In the genomic region with DNA sequence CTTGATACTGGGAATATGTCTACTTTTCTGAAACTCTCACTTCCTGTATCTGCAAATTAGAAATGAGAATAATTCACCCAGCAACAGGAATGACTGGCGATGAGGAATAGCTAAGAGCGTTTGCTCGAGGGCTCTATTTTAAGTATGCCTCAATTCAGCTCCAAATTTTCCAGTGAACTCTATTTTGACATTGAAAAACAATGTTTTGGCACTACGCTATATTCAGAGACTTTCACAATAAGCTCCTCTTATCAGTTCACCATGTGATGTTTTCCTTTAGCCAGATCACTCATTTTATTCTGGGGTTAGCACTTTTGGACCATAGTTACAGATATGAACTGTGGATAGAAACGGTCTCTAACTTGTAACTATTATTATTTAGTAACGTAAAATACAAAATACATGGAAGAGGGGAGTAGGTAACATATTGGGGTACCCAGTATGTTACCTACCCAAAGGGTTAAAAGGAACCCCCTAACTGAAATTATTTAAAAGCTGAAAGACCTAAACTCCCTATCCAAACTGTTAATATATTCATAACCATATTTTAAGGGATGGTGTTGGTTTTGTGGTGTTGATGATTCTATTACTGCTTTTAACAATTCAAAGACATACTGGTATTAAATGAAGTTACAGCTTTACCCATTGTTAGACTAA, we compare ENCODE assay signal across 18 cellular contexts. TPM values are rescaled to one million over a fixed set of nuclear protein-coding genes. Genes with fewer than 3 reads are reported as not detected.
DNase-seq lines count a peak whose midpoint lies in the region; ATAC-seq, FAIRE-seq and TF ChIP-seq lines count a peak whose summit lies in the region.
"Had no signal": no experiment of that assay in that cellular context is flagged by ENCODE, and none has a peak within 500 bp of the region (broad histone marks: within the 10 kb centered on the region; RNA-seq: fewer than 3 reads in every experiment).

No MANE protein-coding gene starts in this region.

- H3K9me3 Mint-ChIP-seq in activated T-helper 17 cell treated with anti-CD3 and anti-CD28 coated beads, Interleukin-2, amount 50 U/mL, for 72 hours: no peaks in the 10 kb centered on the region
- H3K9me3 Mint-ChIP-seq: activated CD4-positive, alpha-beta memory T cell treated with anti-CD3 and anti-CD28 coated beads for 36 hours; activated T-helper 2 cell treated with anti-CD3 and anti-CD28 coated beads, Interferon-gamma antibody, Interleukin-2, Interleukin-4, amounts not matched to agents 10 μg/mL and 5 μg/mL and 100 μg/mL, durations not matched to agents 14 hours and 24 hours and 36 hours; T-helper 2 cell treated with Interferon-gamma antibody and Interleukin-4, amounts not matched to agents 5 μg/mL and 100 μg/mL, for 36 hours had no signal

- no peak for TF ChIP-seq CTCF in GM12878 (IDR thresholded peaks at IDR 0.05 in 2 of 3, conservative IDR thresholded peaks at IDR 0.05 in 1 of 3; ENCODE audit: control insufficient read depth in 2 of 3, extremely low read depth in 1 of 3, insufficient read depth in 1 of 3, low read depth in 3 of 3, low read length in 3 of 3)
- no peak for TF ChIP-seq CTCF in fibroblast of villous mesenchyme (IDR thresholded peaks at IDR 0.05; ENCODE audit: insufficient read depth, low read depth, low read length)
- TF ChIP-seq CTCF in tibial nerve (IDR thresholded peaks at IDR 0.05): no peak

- SMC1A ChIA-PET in GM12878 (lab: Charles Lee; ENCODE audit: uncharacterized antibody, unreplicated experiment): no interaction called here

- BruUV-seq in GM12878 (replicated peaks; lab: Mats Ljungman, UMichigan): no TSS peak

- no peak overlapping the region for H3K9ac ChIP-seq in GM12878 (ENCODE audit: control insufficient read depth, insufficient read depth, low read length)

- no peak for ATAC-seq in GM12878
- ATAC-seq in activated T-helper 17 cell treated with anti-CD3 and anti-CD28 coated beads, Interleukin-2, amount 50 U/mL, for 72 hours (replicated peaks): no peak
- no peak for ATAC-seq in HG03460 (IDR thresholded peaks at IDR 0.05; ENCODE audit: unreplicated experiment)

- no peak overlapping the region for H3K4me3 Mint-ChIP-seq in activated T-helper 17 cell treated with anti-CD3 and anti-CD28 coated beads, Interleukin-2, amount 50 U/mL, for 72 hours
- H3K4me3 Mint-ChIP-seq: activated CD4-positive, alpha-beta memory T cell treated with anti-CD3 and anti-CD28 coated beads for 36 hours; T-helper 2 cell treated with Interferon-gamma antibody and Interleukin-4, amounts not matched to agents 5 μg/mL and 100 μg/mL, for 36 hours had no signal

- no peaks in the 10 kb centered on the region for H3K27me3 Mint-ChIP-seq in activated T-helper 17 cell treated with anti-CD3 and anti-CD28 coated beads, Interleukin-2, amount 50 U/mL, for 72 hours
- H3K27me3 Mint-ChIP-seq: activated CD4-positive, alpha-beta memory T cell treated with anti-CD3 and anti-CD28 coated beads for 36 hours had no signal

- no peaks in the 10 kb centered on the region for H4K20me1 ChIP-seq in GM12878 (ENCODE audit: control insufficient read depth, insufficient read depth)

- TF ChIP-seq POLR2A in GM12878 (IDR thresholded peaks at IDR 0.05; ENCODE audit: low read depth, low read length) (no peak), tibial nerve (IDR thresholded peaks at IDR 0.05) (no peak)

- no peaks in the 10 kb centered on the region for H3K79me2 ChIP-seq in GM12878 (ENCODE audit: control insufficient read depth, insufficient read depth, low read length)

- POLR2A ChIA-PET in GM12878 (lab: Charles Lee): no interaction called here

- no peaks in the 10 kb centered on the region for H3K27me3 ChIP-seq in GM12878 (replicated peaks in 1 of 2; ENCODE audit: control insufficient read depth in 2 of 2, insufficient read depth in 2 of 2, low read length in 1 of 2)
- no peaks in the 10 kb centered on the region for H3K27me3 ChIP-seq in muscle layer of duodenum (ENCODE audit: low read depth, low read length)
- no peaks in the 10 kb centered on the region for H3K27me3 ChIP-seq in tibial nerve
- H3K27me3 ChIP-seq: neutrophil had no signal

- H3K4me3 ChIP-seq in GM12878 (no peak overlapping the region), fibroblast of villous mesenchyme (ENCODE audit: low read depth, low read length) (no peak overlapping the region), muscle layer of duodenum (ENCODE audit: low read depth in 1 of 2, low read length in 2 of 2) (no peak overlapping the region), tibial nerve (no peak overlapping the region)

- H3K4me1 ChIP-seq in GM12878 (ENCODE audit: control insufficient read depth, insufficient read depth, low read length) (no peaks in the 10 kb centered on the region), muscle layer of duodenum (ENCODE audit: control insufficient read depth in 1 of 2, insufficient read depth in 2 of 2, low read length in 2 of 2) (peaks cover 13 to 18% of the 10 kb centered on the region in 2 donors), tibial nerve (peaks cover 0 to 58% (median 2%) of the 10 kb centered on the region in 4 donors)

- intact Hi-C loops in GM12878 (cut with micrococcal nuclease; ENCODE audit: unreplicated experiment): no loop called here

- CTCF ChIA-PET in GM12878 (lab: Yijun Ruan, JAX): no interaction called here

- in situ Hi-C loops in GM12878 (cut with MboI): no loop called here

- no peak for TF ChIP-seq EP300 in GM12878 (IDR thresholded peaks at IDR 0.05; ENCODE audit: borderline replicate concordance in 1 of 2, control insufficient read depth in 1 of 2, low read depth in 2 of 2, low read length in 2 of 2)
- peak in 1 of 2 donors; percentile 48 for TF ChIP-seq EP300 in tibial nerve (IDR thresholded peaks at IDR 0.05)

- TF ChIP-seq RAD21 in GM12878 (IDR thresholded peaks at IDR 0.05; ENCODE audit: insufficient read depth, low read depth, low read length): no peak

- no peak overlapping the region for H2AFZ ChIP-seq in GM12878 (ENCODE audit: control insufficient read depth, low read depth, low read length)

- H3K27ac ChIP-seq in GM12878 (ENCODE audit: control insufficient read depth, insufficient read depth): no peak overlapping the region
- H3K27ac ChIP-seq in muscle layer of duodenum (ENCODE audit: low read length): peak overlapping the region; percentile 16
- peak overlapping the region in 3 of 4 donors; percentile 27 to 69 (median 63) for H3K27ac ChIP-seq in tibial nerve
- H3K27ac ChIP-seq: neutrophil had no signal

- H3K4me1 Mint-ChIP-seq in activated T-helper 17 cell treated with anti-CD3 and anti-CD28 coated beads, Interleukin-2, amount 50 U/mL, for 72 hours: no peaks in the 10 kb centered on the region

- no peak overlapping the region for H3K4me2 ChIP-seq in GM12878 (ENCODE audit: control insufficient read depth, insufficient read depth)

- H3K27ac Mint-ChIP-seq in activated T-helper 17 cell treated with anti-CD3 and anti-CD28 coated beads, Interleukin-2, amount 50 U/mL, for 72 hours: no peak overlapping the region
- H3K27ac Mint-ChIP-seq: activated CD4-positive, alpha-beta memory T cell treated with anti-CD3 and anti-CD28 coated beads for 36 hours; activated T-helper 2 cell treated with anti-CD3 and anti-CD28 coated beads, Interferon-gamma antibody, Interleukin-2, Interleukin-4, amounts not matched to agents 10 μg/mL and 5 μg/mL and 100 μg/mL, durations not matched to agents 14 hours and 24 hours and 36 hours; T-helper 2 cell treated with Interferon-gamma antibody and Interleukin-4, amounts not matched to agents 5 μg/mL and 100 μg/mL, for 36 hours had no signal

- H3K36me3 Mint-ChIP-seq in activated T-helper 17 cell treated with anti-CD3 and anti-CD28 coated beads, Interleukin-2, amount 50 U/mL, for 72 hours (ENCODE audit: low read depth): no peaks in the 10 kb centered on the region
- H3K36me3 Mint-ChIP-seq: activated CD4-positive, alpha-beta memory T cell treated with anti-CD3 and anti-CD28 coated beads for 36 hours had no signal

- H3K9me3 ChIP-seq in GM12878 (replicated peaks; ENCODE audit: control insufficient read depth, insufficient read depth, low read length) (no peaks in the 10 kb centered on the region), muscle layer of duodenum (ENCODE audit: control insufficient read depth in 1 of 2, low read length in 2 of 2) (no peaks in the 10 kb centered on the region), tibial nerve (no peaks in the 10 kb centered on the region)
- H3K9me3 ChIP-seq: neutrophil had no signal

- 12% methylated on average over 6 of the region's 6 CpGs for WGBS in GM12878 (ENCODE audit: insufficient coverage, insufficient replicate concordance, low lambda C conversion rate, missing lambda C conversion rate)
- WGBS in tibial nerve, 2 donors: 22 to 24% methylated on average over 6 of the region's 6 CpGs

- H3K36me3 ChIP-seq in GM12878 (ENCODE audit: control insufficient read depth in 2 of 2, insufficient read depth in 2 of 2, low read length in 1 of 2) (no peaks in the 10 kb centered on the region), muscle layer of duodenum (ENCODE audit: control insufficient read depth in 1 of 2, insufficient read depth in 2 of 2, low read length in 2 of 2) (no peaks in the 10 kb centered on the region), tibial nerve (no peaks in the 10 kb centered on the region)

- RAD21 ChIA-PET in GM12878 (lab: Charles Lee; ENCODE audit: unreplicated experiment): no interaction called here

- DNase-seq in GM12878 (ENCODE audit: low read depth, low spot score): no peak
- peak; percentile 43 for DNase-seq in fibroblast of villous mesenchyme (ENCODE audit: low read depth)
- no peak for DNase-seq in tibial nerve (ENCODE audit: low spot score in 2 of 2)
- no peak for DNase-seq in ureter (ENCODE audit: low spot score)
- DNase-seq: activated CD4-positive, alpha-beta memory T cell treated with anti-CD3 and anti-CD28 coated beads for 36 hours; C1 segment of cervical spinal cord; DMS79; hypothalamus; NCI-H187; NCI-H526; stimulated activated CD4-positive, alpha-beta T cell treated with anti-CD3 and anti-CD28 coated beads, Interleukin-15, amount 100 ng/mL, for 24 hours had no signal

- FAIRE-seq in GM12878 (lab: Jason Lieb, UNC): no peak
- FAIRE-seq: urothelium cell line had no signal

RNA-seq across cellular contexts. Expression of a gene that starts 28.1 kb away (rescaled TPM):
- total RNA-seq in GM12878 (2013; cell fraction: nucleolus; rRNA removed): 0.10 TPM in 1 of 2 replicates, not detected in the other
- total RNA-seq in GM12878 (2014; rRNA removed): 0.05 TPM in 1 of 2 replicates, not detected in the other
- total RNA-seq in GM12878 (2014; rRNA removed; fragmentation: Illumina TruSeq; extraction: Trizol): not detected in 2 replicates
- 0.38 and 0.61 TPM in 2 replicates for total RNA-seq in GM12878 (2021)
- polyA plus RNA-seq in GM12878 (2011; ENCODE audit: low read depth): not detected
- 0.07 and 0.08 TPM in 2 replicates for polyA plus RNA-seq in GM12878 (2011; rRNA removed)
- 0.05 and 0.12 TPM in 2 replicates for polyA plus RNA-seq in GM12878 (2011; cell fraction: cytosol; rRNA removed)
- polyA plus RNA-seq in GM12878 (2011; cell fraction: nucleus; rRNA removed): not detected in 2 replicates
- not detected in 2 replicates for polyA plus RNA-seq in GM12878 (2012)
- 0.01 TPM in 1 of 2 replicates, not detected in the other for polyA plus RNA-seq in GM12878 (2014; fragmentation: Illumina TruSeq; extraction: Trizol)
- polyA plus RNA-seq in GM12878 (2014; fragmentation: Nextera tagmentation; extraction: Ambion mirVana): not detected
- polyA plus RNA-seq in GM12878 (2014; rRNA removed): not detected in 2 replicates
- not detected for polyA plus RNA-seq in GM12878 (2016; fragmentation: Nextera tagmentation; extraction: Ambion mirVana)
- 0.88 TPM in 1 of 2 replicates, not detected in the other for polyA minus RNA-seq in GM12878 (2011; rRNA and poly(A)+ RNA removed)
- not detected in 2 replicates for polyA minus RNA-seq in GM12878 (2011; cell fraction: cytosol; rRNA and poly(A)+ RNA removed)
- not detected in 2 replicates for polyA minus RNA-seq in GM12878 (2011; cell fraction: nucleus; rRNA and poly(A)+ RNA removed)
- 7.7 and 19.4 TPM in 2 replicates for total RNA-seq in fibroblast of villous mesenchyme
- 10 to 100 TPM; 26.0 to 51.1 (median 36.0) TPM for total RNA-seq in tibial nerve
- total RNA-seq in ureter: 39.9 TPM
- 1 to 10 TPM; 1.1 to 4.1 TPM for total RNA-seq in activated T-helper 17 cell treated with anti-CD3 and anti-CD28 coated beads, Interleukin-2, amount 50 U/mL, for 72 hours
